ENCODE assay signal across 8 cellular contexts in the genomic region with DNA sequence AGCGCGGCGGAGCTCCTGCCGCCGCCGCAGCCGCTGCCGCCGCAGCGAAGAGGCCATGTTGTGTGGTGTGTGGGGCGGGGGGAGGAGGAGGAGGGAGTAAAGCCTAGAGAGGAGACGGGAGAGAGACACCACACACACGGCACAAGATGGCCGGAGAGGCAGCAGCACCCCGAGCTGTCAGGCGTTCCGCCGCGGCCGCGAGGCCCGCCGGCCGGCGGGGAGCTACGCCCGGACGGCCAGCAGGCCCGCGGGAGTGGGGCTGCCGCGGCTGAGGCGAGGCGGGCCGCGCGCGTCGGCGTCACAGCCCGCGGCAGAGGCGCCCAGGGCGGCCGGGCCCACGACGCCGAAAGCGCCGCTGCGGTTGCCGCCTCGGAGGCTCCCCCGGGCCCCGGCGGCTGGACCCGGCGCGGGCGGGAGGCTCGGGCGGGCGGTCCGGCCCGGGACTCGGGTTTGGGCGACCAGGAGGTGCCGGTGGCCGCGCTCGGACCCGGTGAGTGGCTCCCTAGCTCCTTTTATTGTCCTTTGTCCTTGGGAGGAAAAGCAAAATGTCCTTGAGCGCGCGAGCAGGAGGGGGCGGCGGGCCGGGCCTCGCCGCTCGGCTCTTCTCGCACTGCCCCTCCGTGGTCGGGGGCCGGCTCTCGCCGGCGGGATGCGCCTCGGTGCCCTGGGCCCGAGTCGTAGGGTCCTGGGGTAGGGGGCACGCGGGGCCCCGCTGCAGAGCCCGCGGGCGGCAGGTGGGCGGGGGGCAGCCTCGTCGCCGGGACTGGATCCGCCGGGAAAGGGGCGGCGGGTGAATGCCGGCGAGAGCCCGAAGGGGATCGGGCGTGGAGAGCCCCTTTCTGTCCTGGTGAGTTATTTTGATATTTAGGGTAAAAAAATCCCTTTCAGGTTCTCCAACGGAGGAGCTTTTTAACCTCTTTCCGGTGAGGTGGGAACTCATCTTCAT. TPM values are rescaled to one million over a fixed set of nuclear protein-coding genes. Genes with fewer than 3 reads are reported as not detected.
DNase-seq lines count a peak whose midpoint lies in the region; ATAC-seq, FAIRE-seq and TF ChIP-seq lines count a peak whose summit lies in the region.

No MANE protein-coding gene starts in this region.

- ATAC-seq in GM18868 (IDR thresholded peaks at IDR 0.05; ENCODE audit: unreplicated experiment) (peak; percentile 66), HG03060 (IDR thresholded peaks at IDR 0.05; ENCODE audit: low read depth, unreplicated experiment) (peak; percentile 31), K562 (peak; percentile 79), left colon (peak; percentile 0)

- BruUV-seq in A673 (replicated peaks; lab: Mats Ljungman, UMichigan) = no TSS peak
- no TSS peak for BruUV-seq in K562 (replicated peaks; lab: Mats Ljungman, UMichigan)

- POLR2A ChIA-PET in A673 (lab: Charles Lee; ENCODE audit: low non-redundant PET) (interaction anchor here (0.6 to 1.4 kb wide), 13 partner anchors 14 to 86 kb away, joined by 3 to 19 read pairs (median 5); a partner anchor contains a TSS), K562 (lab: Yijun Ruan, JAX) (interaction anchor here (0.6 to 9.6 kb wide), 29 partner anchors 12 to 741 kb away, joined by 3 to 110 read pairs (median 6); a partner anchor contains a TSS)

- H4K20me1 ChIP-seq in K562 (replicated peaks; ENCODE audit: control insufficient read depth, insufficient read depth, low read length) = no peaks in the 10 kb centered on the region

- CTCF ChIA-PET in A673 (lab: Charles Lee) = interaction anchor here (0.6 to 1.6 kb wide), 4 partner anchors 25 to 1338 kb away, joined by 5 to 16 read pairs (median 6); no protein-coding TSS in a partner anchor
- CTCF ChIA-PET in K562 (lab: Yijun Ruan, JAX; ENCODE audit: low intra/inter-chr PET ratio) = no interaction called here

- no peak for TF ChIP-seq CTCF in A673 (conservative IDR thresholded peaks at IDR 0.05; ENCODE audit: low read depth, low read length)
- no peak for TF ChIP-seq CTCF in K562 (IDR thresholded peaks at IDR 0.05 in 2 of 3, conservative IDR thresholded peaks at IDR 0.05 in 1 of 3; ENCODE audit: insufficient read depth in 2 of 3, low read depth in 1 of 3, low read length in 3 of 3)

- peak overlapping the region; percentile 87; the same call in 1 of the 2 replicates for H3K4me2 ChIP-seq in K562 (ENCODE audit: insufficient read depth, low read length)

- H3K4me1 ChIP-seq in A673 (ENCODE audit: insufficient read depth, low read length, poor library complexity, severe bottlenecking) (peaks cover 28% of the 10 kb centered on the region), SJCRH30 (peaks cover 17% of the 10 kb centered on the region), K562 (replicated peaks in 1 of 2; ENCODE audit: control insufficient read depth in 2 of 2, insufficient read depth in 2 of 2, low read length in 2 of 2) (peaks cover 11 to 34% of the 10 kb centered on the region in 2 experiments)

- DNase-seq in A673 (ENCODE audit: low spot score) (no peak), SJCRH30 (peak; percentile 43 to 55), K562 (ENCODE audit: extremely low read depth in 1 of 4, low spot score in 3 of 4) (peak in 1 of 4 experiments; percentile 69), left colon (peak in 1 of 2 donors; percentile 38), LoVo (ENCODE audit: low spot score) (no peak)
- peak; percentile 51 for DNase-seq in stimulated activated CD8-positive, alpha-beta memory T cell treated with anti-CD3 and anti-CD28 coated beads, Interleukin-4, amount 100 ng/mL, for 48 hours

- H3K27ac ChIP-seq in A673 (ENCODE audit: low read depth, low read length, poor library complexity, severe bottlenecking) (peak overlapping the region; percentile 99), SJCRH30 (peak overlapping the region; percentile 90), K562 (ENCODE audit: extremely low read depth, low read depth, low read length) (peak overlapping the region; percentile 86)

- no peak for TF ChIP-seq POLR2A in K562 (conservative IDR thresholded peaks at IDR 0.05)

- no peaks in the 10 kb centered on the region for H3K9me1 ChIP-seq in K562 (ENCODE audit: control insufficient read depth, insufficient read depth, low read length)

- H3K9me3 ChIP-seq in A673 (ENCODE audit: low read depth, low read length, poor library complexity, severe bottlenecking) (no peaks in the 10 kb centered on the region), SJCRH30 (replicated peaks) (no peaks in the 10 kb centered on the region), K562 (replicated peaks; ENCODE audit: control insufficient read depth, insufficient read depth, low read depth, low read length) (no peaks in the 10 kb centered on the region)

- peak; percentile 29 for FAIRE-seq in K562 (lab: Jason Lieb, UNC)

- no peak overlapping the region for H2AFZ ChIP-seq in K562 (ENCODE audit: low read depth, low read length)

- no peak for TF ChIP-seq RAD21 in K562 (CRISPR knock-in tag; conservative IDR thresholded peaks at IDR 0.05 in 1 of 2, IDR thresholded peaks at IDR 0.05 in 1 of 2)

- in situ Hi-C loops in K562 (cut with MboI) = loop anchor here (5.0 kb wide), 1 partner anchor 71 kb away; no protein-coding TSS in a partner anchor

- H3K27me3 ChIP-seq in A673 (replicated peaks; ENCODE audit: insufficient read depth, low read depth, low read length, poor library complexity) (no peaks in the 10 kb centered on the region), SJCRH30 (no peaks in the 10 kb centered on the region), K562 (ENCODE audit: control insufficient read depth in 2 of 2, insufficient read depth in 2 of 2, low read length in 2 of 2) (no peaks in the 10 kb centered on the region)

- H3K79me2 ChIP-seq in K562 (ENCODE audit: control insufficient read depth, insufficient read depth, low read length) = peaks cover 69% of the 10 kb centered on the region

- intact Hi-C loops in A673 (cut with micrococcal nuclease; ENCODE audit: unreplicated experiment) (loop anchor here (1.0 to 2.0 kb wide), 2 partner anchors 18 to 51 kb away; a partner anchor contains a TSS), K562 (cut with micrococcal nuclease) (loop anchor here (1.0 to 2.0 kb wide), 4 partner anchors 17 to 73 kb away; a partner anchor contains a TSS), left colon (cut with DNase I, micrococcal nuclease) (loop anchor here in 1 of 2 donors (5.0 kb wide), 2 partner anchors 51 to 71 kb away; no protein-coding TSS in a partner anchor)

- WGBS in K562 (ENCODE audit: insufficient coverage, low coverage, missing lambda C conversion rate) = under 1% methylated on average over 60 of the region's 113 CpGs

- no peak; the same call in 1 of the 2 replicates for TF ChIP-seq EP300 in K562 (IDR thresholded peaks at IDR 0.05; ENCODE audit: low read length)

- peak overlapping the region; percentile 91 for H3K4me3 ChIP-seq in A673 (ENCODE audit: low read depth, low read length, poor library complexity, severe bottlenecking)
- peak overlapping the region; percentile 97 for H3K4me3 ChIP-seq in SJCRH30
- peak overlapping the region; percentile 91 for H3K4me3 ChIP-seq in K562

- H3K36me3 ChIP-seq in A673 (ENCODE audit: insufficient read depth, low read length, poor library complexity, severe bottlenecking) = peaks cover 40% of the 10 kb centered on the region
- H3K36me3 ChIP-seq in SJCRH30 = peaks cover 45% of the 10 kb centered on the region
- H3K36me3 ChIP-seq in K562 (ENCODE audit: control insufficient read depth, insufficient read depth, low read length) = peaks cover 42% of the 10 kb centered on the region

- H3K9ac ChIP-seq in K562 (ENCODE audit: insufficient read depth in 1 of 2, low read depth in 2 of 2, low read length in 2 of 2) = peak overlapping the region; percentile 94 to 96

TF ChIP-seq in K562, 482 proteins besides CTCF, POLR2A, EP300 and RAD21 (continues in another document):
- TF ChIP-seq SIN3B (IDR thresholded peaks at IDR 0.05; ENCODE audit: low read depth) (0 out of 2 replicates have a peak, but pooled peaks have one; percentile 29), SRSF1 (IDR thresholded peaks at IDR 0.05; ENCODE audit: low read depth, low read length) (0 out of 2 replicates have a peak, but pooled peaks have one; percentile 58), ZKSCAN1 (IDR thresholded peaks at IDR 0.05; ENCODE audit: low read depth, low read length) (peak; percentile 39; the same call in 1 of the 2 replicates), POLR2AphosphoS5 (IDR thresholded peaks at IDR 0.05; ENCODE audit: control insufficient read depth, insufficient read depth, low read depth, low read length) (peak; percentile 95), MYC (IDR thresholded peaks at IDR 0.05; ENCODE audit: low read depth, low read length) (peak; percentile 72), MYC (CRISPR knock-in tag; IDR thresholded peaks at IDR 0.05; ENCODE audit: borderline replicate concordance, low read depth) (no peak), CXXC5 (CRISPR knock-in tag; IDR thresholded peaks at IDR 0.05) (no peak), ZZZ3 (IDR thresholded peaks at IDR 0.05) (no peak), PML (IDR thresholded peaks at IDR 0.05; ENCODE audit: low read length) (peak; percentile 52; the same call in 1 of the 2 replicates), HNRNPL (IDR thresholded peaks at IDR 0.05; ENCODE audit: low read depth, low read length) (no peak), SAFB2 (IDR thresholded peaks at IDR 0.05; ENCODE audit: borderline replicate concordance, low read depth, low read length, severe bottlenecking) (no peak), RBM22 (IDR thresholded peaks at IDR 0.05; ENCODE audit: low read depth, low read length, poor library complexity, severe bottlenecking) (peak; percentile 70)

RNA-seq across cellular contexts. Expression of a gene that starts 17.2 kb away (rescaled TPM):
- total RNA-seq in A673 (2021) (75.7 and 78.0 TPM in 2 replicates), K562 (2014; rRNA removed) (38.9 and 47.3 TPM in 2 replicates), K562 (2014; rRNA removed; fragmentation: Illumina TruSeq; extraction: Trizol) (59.0 and 66.0 TPM in 2 replicates), K562 (2015; rRNA removed; fragmentation: Illumina TruSeq; extraction: Trizol) (45.5 and 49.7 TPM in 2 replicates), K562 (2021) (57.8 and 61.9 TPM in 2 replicates), left colon (10 to 100 TPM; 85.7 to 86.9 TPM)
- 64.8 and 82.6 TPM in 2 replicates for total RNA-seq in SJCRH30 (2014; rRNA removed; shearing (Covaris generic))
- total RNA-seq in K562 (2011; cell fraction: chromatin; rRNA removed; ENCODE audit: low replicate concordance) = 221 and 585 TPM in 2 replicates
- 101 and 147 TPM in 2 replicates for total RNA-seq in K562 (2011; cell fraction: nucleolus; rRNA removed)
- 282 and 390 TPM in 2 replicates for total RNA-seq in K562 (2011; cell fraction: nucleoplasm; rRNA removed)
- polyA plus RNA-seq in K562 (2011; rRNA removed) (56.2 and 63.4 TPM in 2 replicates), K562 (2014; fragmentation: Illumina TruSeq; extraction: Trizol) (57.6 and 70.8 TPM in 2 replicates), K562 (2014; fragmentation: Nextera tagmentation; extraction: Ambion mirVana) (10 to 100 TPM; 50.0 to 53.6 TPM), K562 (2014; rRNA removed) (55.3 and 61.3 TPM in 2 replicates)
- 32.8 and 58.4 TPM in 2 replicates for polyA plus RNA-seq in K562 (2011; cell fraction: cytosol; rRNA removed)
- 192 and 194 TPM in 2 replicates for polyA plus RNA-seq in K562 (2011; cell fraction: nucleus; rRNA removed)
- polyA plus RNA-seq in K562 (2012) = 33.7 and 57.7 TPM in 2 replicates
- 167 and 232 TPM in 2 replicates for polyA minus RNA-seq in K562 (2011; rRNA and poly(A)+ RNA removed)
- 39.1 and 51.9 TPM in 2 replicates for polyA minus RNA-seq in K562 (2011; cell fraction: cytosol; rRNA and poly(A)+ RNA removed)
- polyA minus RNA-seq in K562 (2011; cell fraction: nucleus; rRNA and poly(A)+ RNA removed) = 209 and 435 TPM in 2 replicates

Comparison
In these comparisons a context has a peak if more than half of its experiments do, and no peak if none do; other contexts are left out.
1. DNase-seq: peak in SJCRH30 (2 of 2) and stimulated activated CD8-positive, alpha-beta memory T cell treated with anti-CD3 and anti-CD28 coated beads, Interleukin-4, amount 100 ng/mL, for 48 hours (single experiment); none in A673 (single experiment) and LoVo (single experiment).
2. ATAC-seq: peak in every context shown above with its lines; median percentile 79 in K562; 66 in GM18868; 31 in HG03060; 0 in left colon.
3. Peak in every context shown above with its lines, with median percentiles within 50 percentile points of each other: H3K27ac ChIP-seq and H3K4me3 ChIP-seq.